Comparison of ENCODE assay signal across 25 cellular contexts in genomic region chr16:81687183-81687456, GRCh38.
"Had no signal": no experiment of that assay in that cellular context is flagged by ENCODE, and none has a peak within 500 bp of the region (broad histone marks: within the 10 kb centered on the region; RNA-seq: fewer than 3 reads in every experiment).

No MANE protein-coding gene starts in this region.

- H3K27ac ChIP-seq: adrenal gland, ascending aorta, brain microvascular endothelial cell, epithelial cell of prostate, heart left ventricle, sigmoid colon, transverse colon had no signal

- H3K27me3 ChIP-seq: adrenal gland, ascending aorta, brain microvascular endothelial cell, heart left ventricle, sigmoid colon, transverse colon, uterus had no signal

- H3K4me1 ChIP-seq: adrenal gland, ascending aorta, heart left ventricle, transverse colon, uterus had no signal

- ATAC-seq: activated T-helper 17 cell treated with anti-CD3 and anti-CD28 coated beads, Interleukin-2, amount 50 U/mL, for 72 hours; effector memory CD8-positive, alpha-beta T cell; T-cell had no signal

- H3K36me3 ChIP-seq: ascending aorta, transverse colon, uterus had no signal

- H3K4me3 Mint-ChIP-seq: activated naive CD8-positive, alpha-beta T cell; activated T-cell treated with anti-CD3 and anti-CD28 coated beads, Interleukin-2, amount 50 U/mL, for 24 hours; activated T-helper 17 cell treated with anti-CD3 and anti-CD28 coated beads, Interleukin-2, amount 50 U/mL, for 72 hours; effector memory CD8-positive, alpha-beta T cell; neural crest cell; T-cell had no signal

- H3K9me3 ChIP-seq: adrenal gland, ascending aorta, heart left ventricle, sigmoid colon, transverse colon, uterus had no signal

- H3K27ac Mint-ChIP-seq: activated naive CD8-positive, alpha-beta T cell; activated T-helper 17 cell treated with anti-CD3 and anti-CD28 coated beads, Interleukin-2, amount 50 U/mL, for 72 hours; effector memory CD8-positive, alpha-beta T cell had no signal

- H3K27me3 Mint-ChIP-seq: activated naive CD8-positive, alpha-beta T cell; activated T-cell treated with anti-CD3 and anti-CD28 coated beads, Interleukin-2, amount 50 U/mL, for 24 hours; activated T-helper 17 cell treated with anti-CD3 and anti-CD28 coated beads, Interleukin-2, amount 50 U/mL, for 72 hours; effector memory CD8-positive, alpha-beta T cell; T-cell had no signal

- H3K4me3 ChIP-seq: adrenal gland, ascending aorta, heart left ventricle, sigmoid colon, transverse colon, uterus had no signal

- H3K9me3 Mint-ChIP-seq: activated T-cell treated with anti-CD3 and anti-CD28 coated beads, Interleukin-2, amount 50 U/mL, for 24 hours; activated T-helper 17 cell treated with anti-CD3 and anti-CD28 coated beads, Interleukin-2, amount 50 U/mL, for 72 hours; effector memory CD8-positive, alpha-beta T cell; neural crest cell; T-cell had no signal

- H3K4me1 Mint-ChIP-seq: activated T-helper 17 cell treated with anti-CD3 and anti-CD28 coated beads, Interleukin-2, amount 50 U/mL, for 72 hours; neural crest cell had no signal

- DNase-seq: activated CD4-positive, alpha-beta T cell treated with anti-CD3 and anti-CD28 coated beads for 1 hour; activated CD4-positive, alpha-beta T cell treated with anti-CD3 and anti-CD28 coated beads, Interleukin-2, amount 50 U/mL, for 1 hour; activated CD8-positive, alpha-beta memory T cell treated with anti-CD3 and anti-CD28 coated beads for 24 hours; activated CD8-positive, alpha-beta memory T cell treated with anti-CD3 and anti-CD28 coated beads, Interleukin-2, amount 50 U/mL, for 4 hours; activated T-cell treated with anti-CD3 and anti-CD28 coated beads, Interleukin-2, amount 50 U/mL, for 24 hours; adrenal gland; brain microvascular endothelial cell; central memory CD4-positive, alpha-beta T cell; effector memory CD8-positive, alpha-beta T cell; heart left ventricle; mesenchymal stem cell; sigmoid colon; stimulated activated CD4-positive, alpha-beta T cell treated with anti-CD3 and anti-CD28 coated beads, Interleukin-2, amount 100 ng/mL, for 48 hours; stimulated activated CD8-positive, alpha-beta memory T cell treated with anti-CD3 and anti-CD28 coated beads, Interleukin-4, amount 100 ng/mL, for 48 hours; stimulated activated naive CD4-positive, alpha-beta T cell treated with Interleukin-2 at 50 U/mL for 16 hours; T-cell; transverse colon; uterus had no signal

- FAIRE-seq: islet of Langerhans, TTC549 had no signal
